In the genomic region with DNA sequence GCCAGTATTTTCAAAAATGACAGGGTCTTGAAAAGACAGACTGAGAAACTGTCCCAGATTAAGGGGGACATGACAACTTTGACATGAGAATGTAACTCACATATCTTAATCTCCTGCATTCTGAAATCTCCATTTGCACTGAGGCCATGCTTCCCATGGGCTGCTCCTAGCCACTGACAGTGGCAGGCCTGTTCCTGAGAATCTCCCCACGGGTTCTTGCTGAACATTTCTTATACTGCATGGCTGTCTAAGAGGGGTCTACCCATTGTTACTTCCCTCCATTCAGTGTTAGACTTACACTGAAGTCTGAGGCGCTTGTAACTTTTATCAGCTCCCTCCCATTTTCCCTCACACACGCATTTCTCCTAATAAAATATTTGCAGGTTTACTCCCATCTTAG, we compare ENCODE assay signal across 14 cellular contexts. TPM values are rescaled to one million over a fixed set of nuclear protein-coding genes. Genes with fewer than 3 reads are reported as not detected.
DNase-seq lines count a peak whose midpoint lies in the region; ATAC-seq, FAIRE-seq and TF ChIP-seq lines count a peak whose summit lies in the region.
"Had no signal": no experiment of that assay in that cellular context is flagged by ENCODE, and none has a peak within 500 bp of the region (broad histone marks: within the 10 kb centered on the region; RNA-seq: fewer than 3 reads in every experiment).

No MANE protein-coding gene starts in this region.

- H3K9me3 ChIP-seq in MG63 (no peaks in the 10 kb centered on the region), GM12878 (replicated peaks; ENCODE audit: control insufficient read depth, insufficient read depth, low read length) (no peaks in the 10 kb centered on the region), osteoblast (ENCODE audit: low read depth, low read length) (no peaks in the 10 kb centered on the region), ovary (no peaks in the 10 kb centered on the region)
- H3K9me3 ChIP-seq: esophagus squamous epithelium, tibial nerve had no signal

- TF ChIP-seq POLR2A in GM12878 (IDR thresholded peaks at IDR 0.05; ENCODE audit: low read depth, low read length) (no peak), GM12891 (IDR thresholded peaks at IDR 0.05; ENCODE audit: low read depth, low read length) (no peak), ovary (IDR thresholded peaks at IDR 0.05) (no peak)

- no peak for DNase-seq in activated CD8-positive, alpha-beta memory T cell treated with anti-CD3 and anti-CD28 coated beads, Interleukin-2, amount 10 ng/mL, durations not matched to agents 7 days and 5 days
- no peak for DNase-seq in activated CD8-positive, alpha-beta memory T cell treated with anti-CD3 and anti-CD28 coated beads for 24 hours
- DNase-seq in MG63 (no peak), GM12878 (ENCODE audit: low read depth, low spot score) (no peak), osteoblast (ENCODE audit: insufficient read length, low spot score, missing footprints) (no peak), GM12891 (ENCODE audit: insufficient read length, low spot score) (no peak), ovary (no peak)
- DNase-seq: activated CD4-positive, alpha-beta T cell treated with anti-CD3 and anti-CD28 coated beads, Interleukin-2, amount 50 U/mL, for 4 hours; esophagus squamous epithelium; SHP77 had no signal

- POLR2A ChIA-PET in GM12878 (lab: Charles Lee): no interaction called here

- peak overlapping the region; percentile 94 for H3K9ac ChIP-seq in GM12878 (ENCODE audit: control insufficient read depth, insufficient read depth, low read length)
- H3K9ac ChIP-seq: parathyroid adenoma had no signal

- H3K79me2 ChIP-seq in GM12878 (ENCODE audit: control insufficient read depth, insufficient read depth, low read length) (peaks cover 51% of the 10 kb centered on the region), osteoblast (ENCODE audit: insufficient read depth, low read length) (peaks cover 53% of the 10 kb centered on the region)
- H3K79me2 ChIP-seq: parathyroid adenoma had no signal

- peaks cover 57% of the 10 kb centered on the region for H3K4me1 Mint-ChIP-seq in activated CD8-positive, alpha-beta memory T cell treated with anti-CD3 and anti-CD28 coated beads, Interleukin-2, amount 10 ng/mL, durations not matched to agents 7 days and 5 days

- no peaks in the 10 kb centered on the region for H3K9me3 Mint-ChIP-seq in activated CD8-positive, alpha-beta memory T cell treated with anti-CD3 and anti-CD28 coated beads, Interleukin-2, amount 10 ng/mL, durations not matched to agents 7 days and 5 days (ENCODE audit: low read depth)

- TF ChIP-seq CTCF in GM12878 (IDR thresholded peaks at IDR 0.05 in 2 of 3, conservative IDR thresholded peaks at IDR 0.05 in 1 of 3; ENCODE audit: control insufficient read depth in 2 of 3, extremely low read depth in 1 of 3, insufficient read depth in 1 of 3, low read depth in 3 of 3, low read length in 3 of 3): no peak
- TF ChIP-seq CTCF in osteoblast (IDR thresholded peaks at IDR 0.05; ENCODE audit: extremely low read depth, low read depth, low read length): no peak
- no peak for TF ChIP-seq CTCF in ovary (IDR thresholded peaks at IDR 0.05)

- no TSS peak for BruUV-seq in GM12878 (replicated peaks; lab: Mats Ljungman, UMichigan)

- SMC1A ChIA-PET in GM12878 (lab: Charles Lee; ENCODE audit: uncharacterized antibody, unreplicated experiment): interaction anchor here (1.9 kb wide), 1 partner anchor 77 kb away, joined by 6 read pairs; no protein-coding TSS in a partner anchor

- peaks cover 37% of the 10 kb centered on the region for H3K36me3 Mint-ChIP-seq in activated CD8-positive, alpha-beta memory T cell treated with anti-CD3 and anti-CD28 coated beads, Interleukin-2, amount 10 ng/mL, durations not matched to agents 7 days and 5 days

- TF ChIP-seq EP300 in GM12878 (IDR thresholded peaks at IDR 0.05; ENCODE audit: borderline replicate concordance in 1 of 2, control insufficient read depth in 1 of 2, low read depth in 2 of 2, low read length in 2 of 2): no peak
- TF ChIP-seq EP300 in ovary (IDR thresholded peaks at IDR 0.05): no peak

- in situ Hi-C loops in GM12878 (cut with MboI): no loop called here

- H3K4me3 ChIP-seq in MG63 (peak overlapping the region; percentile 86; the same call in 1 of the 2 replicates), GM12878 (peak overlapping the region; percentile 57), osteoblast (ENCODE audit: insufficient read depth, low read length) (peak overlapping the region; percentile 92), ovary (no peak overlapping the region)

- H3K27ac ChIP-seq in GM12878 (ENCODE audit: control insufficient read depth, insufficient read depth) (no peak overlapping the region), osteoblast (ENCODE audit: low read depth, low read length) (peak overlapping the region; percentile 32), ovary (no peak overlapping the region)
- H3K27ac ChIP-seq: parathyroid adenoma had no signal

- TF ChIP-seq RAD21 in GM12878 (IDR thresholded peaks at IDR 0.05; ENCODE audit: insufficient read depth, low read depth, low read length): no peak

- peak overlapping the region; percentile 96 for H3K4me3 Mint-ChIP-seq in activated CD8-positive, alpha-beta memory T cell treated with anti-CD3 and anti-CD28 coated beads, Interleukin-2, amount 10 ng/mL, durations not matched to agents 7 days and 5 days

- peak overlapping the region; percentile 82 for H3K4me2 ChIP-seq in GM12878 (ENCODE audit: control insufficient read depth, insufficient read depth)
- H3K4me2 ChIP-seq in osteoblast (ENCODE audit: insufficient read depth, low read length): peak overlapping the region; percentile 94

- H2AFZ ChIP-seq in GM12878 (ENCODE audit: control insufficient read depth, low read depth, low read length) (no peak overlapping the region), osteoblast (ENCODE audit: low read length) (peak overlapping the region; percentile 24)
- H2AFZ ChIP-seq: parathyroid adenoma had no signal

- peaks cover 4% of the 10 kb centered on the region; the same call in 1 of the 2 replicates for H3K4me1 ChIP-seq in GM12878 (ENCODE audit: control insufficient read depth, insufficient read depth, low read length)
- peaks cover 15% of the 10 kb centered on the region for H3K4me1 ChIP-seq in osteoblast (ENCODE audit: insufficient read depth, low read length)
- H3K4me1 ChIP-seq in ovary (ENCODE audit: insufficient read depth): no peaks in the 10 kb centered on the region
- H3K4me1 ChIP-seq: parathyroid adenoma had no signal

- CTCF ChIA-PET in activated CD8-positive, alpha-beta memory T cell treated with anti-CD3 and anti-CD28 coated beads, Interleukin-2, amount 10 ng/mL, durations not matched to agents 7 days and 5 days (lab: Charles Lee): interaction anchor here (1.4 kb wide), 1 partner anchor 16 kb away, joined by 3 read pairs; no protein-coding TSS in a partner anchor
- CTCF ChIA-PET in GM12878 (lab: Yijun Ruan, JAX): interaction anchor here (1.3 to 2.4 kb wide), 2 partner anchors 10 to 54 kb away, joined by 3 to 7 read pairs; no protein-coding TSS in a partner anchor

- H3K27ac Mint-ChIP-seq in activated CD8-positive, alpha-beta memory T cell treated with anti-CD3 and anti-CD28 coated beads, Interleukin-2, amount 10 ng/mL, durations not matched to agents 7 days and 5 days: peak overlapping the region; percentile 44

- no peak for ATAC-seq in activated CD8-positive, alpha-beta memory T cell treated with anti-CD3 and anti-CD28 coated beads, Interleukin-2, amount 10 ng/mL, durations not matched to agents 7 days and 5 days
- ATAC-seq in GM12878: no peak
- no peak for ATAC-seq in GM18502 (IDR thresholded peaks at IDR 0.05; ENCODE audit: poor library complexity, unreplicated experiment)

- 54% methylated on average over 3 of the region's 3 CpGs for WGBS in GM12878 (ENCODE audit: insufficient coverage, insufficient replicate concordance, low lambda C conversion rate, missing lambda C conversion rate)
- WGBS in ovary, 3 donors: 54 to 64% (median 58%) methylated on average over 3 of the region's 3 CpGs

- RAD21 ChIA-PET in GM12878 (lab: Charles Lee; ENCODE audit: unreplicated experiment): no interaction called here

- H3K27me3 Mint-ChIP-seq in activated CD8-positive, alpha-beta memory T cell treated with anti-CD3 and anti-CD28 coated beads, Interleukin-2, amount 10 ng/mL, durations not matched to agents 7 days and 5 days: no peaks in the 10 kb centered on the region

- H4K20me1 ChIP-seq in GM12878 (ENCODE audit: control insufficient read depth, insufficient read depth) (no peaks in the 10 kb centered on the region), osteoblast (ENCODE audit: insufficient read depth, low read length) (no peaks in the 10 kb centered on the region)

- intact Hi-C loops in GM12878 (cut with micrococcal nuclease; ENCODE audit: unreplicated experiment): loop anchor here (2.0 kb wide), 1 partner anchor 122 kb away; a partner anchor contains a TSS
- intact Hi-C loops in ovary (cut with DNase I): no loop called here

- no peaks in the 10 kb centered on the region for H3K27me3 ChIP-seq in MG63
- H3K27me3 ChIP-seq in GM12878 (replicated peaks in 1 of 2; ENCODE audit: control insufficient read depth in 2 of 2, insufficient read depth in 2 of 2, low read length in 1 of 2): no peaks in the 10 kb centered on the region
- no peaks in the 10 kb centered on the region for H3K27me3 ChIP-seq in osteoblast (ENCODE audit: insufficient read depth, low read length)
- no peaks in the 10 kb centered on the region for H3K27me3 ChIP-seq in ovary
- H3K27me3 ChIP-seq: esophagus squamous epithelium, tibial nerve had no signal

- peaks cover 22% of the 10 kb centered on the region for H3K36me3 ChIP-seq in MG63
- H3K36me3 ChIP-seq in GM12878 (ENCODE audit: control insufficient read depth in 2 of 2, insufficient read depth in 2 of 2, low read length in 1 of 2): peaks cover 0 to 5% of the 10 kb centered on the region in 2 experiments; a peak in 1 of 4 replicates
- H3K36me3 ChIP-seq in osteoblast (ENCODE audit: insufficient read depth, low read length): peaks cover 11% of the 10 kb centered on the region
- no peaks in the 10 kb centered on the region for H3K36me3 ChIP-seq in ovary

- FAIRE-seq in GM12878 (lab: Jason Lieb, UNC) (no peak), GM12891 (lab: Jason Lieb, UNC) (no peak)
- FAIRE-seq: bronchial epithelial cell had no signal

RNA-seq across cellular contexts. Expression of a gene that starts 1.5 kb away (rescaled TPM):
- total RNA-seq in activated CD8-positive, alpha-beta memory T cell treated with anti-CD3 and anti-CD28 coated beads, Interleukin-2, amount 10 ng/mL, durations not matched to agents 7 days and 5 days: 10 to 100 TPM; 29.5 to 34.2 TPM
- 4.4 and 5.1 TPM in 2 replicates for total RNA-seq in MG63 (2014; rRNA removed; shearing (Covaris generic); ENCODE audit: low replicate concordance)
- 125 and 128 TPM in 2 replicates for total RNA-seq in GM12878 (2013; cell fraction: nucleolus; rRNA removed)
- 33.4 and 41.1 TPM in 2 replicates for total RNA-seq in GM12878 (2014; rRNA removed)
- 41.4 and 42.9 TPM in 2 replicates for total RNA-seq in GM12878 (2014; rRNA removed; fragmentation: Illumina TruSeq; extraction: Trizol)
- 20.8 and 21.3 TPM in 2 replicates for total RNA-seq in GM12878 (2021)
- 5.5 TPM for polyA plus RNA-seq in GM12878 (2011; ENCODE audit: low read depth)
- polyA plus RNA-seq in GM12878 (2011; rRNA removed): 23.2 and 36.2 TPM in 2 replicates
- polyA plus RNA-seq in GM12878 (2011; cell fraction: cytosol; rRNA removed): 8.0 and 8.6 TPM in 2 replicates
- polyA plus RNA-seq in GM12878 (2011; cell fraction: nucleus; rRNA removed): 30.4 and 32.9 TPM in 2 replicates
- polyA plus RNA-seq in GM12878 (2012): 6.9 and 10.2 TPM in 2 replicates
- polyA plus RNA-seq in GM12878 (2014; fragmentation: Illumina TruSeq; extraction: Trizol): 24.7 and 31.3 TPM in 2 replicates
- 1 to 10 TPM; 5.6 to 6.0 TPM for polyA plus RNA-seq in GM12878 (2014; fragmentation: Nextera tagmentation; extraction: Ambion mirVana)
- polyA plus RNA-seq in GM12878 (2014; rRNA removed): 14.5 and 15.2 TPM in 2 replicates
- 1 to 10 TPM; 7.4 to 7.8 TPM for polyA plus RNA-seq in GM12878 (2016; fragmentation: Nextera tagmentation; extraction: Ambion mirVana)
- 36.9 and 49.2 TPM in 2 replicates for polyA minus RNA-seq in GM12878 (2011; rRNA and poly(A)+ RNA removed)
- 17.4 and 24.0 TPM in 2 replicates for polyA minus RNA-seq in GM12878 (2011; cell fraction: cytosol; rRNA and poly(A)+ RNA removed)
- polyA minus RNA-seq in GM12878 (2011; cell fraction: nucleus; rRNA and poly(A)+ RNA removed): 57.8 and 80.4 TPM in 2 replicates
- total RNA-seq in osteoblast: 19.9 and 21.8 TPM in 2 replicates
- 7.2 TPM for polyA plus RNA-seq in GM12891 (2012; ENCODE audit: low read depth, missing spikeins)
- 10 to 100 TPM in 3 of 7 donors, 1 to 10 TPM in 4; 6.7 to 12.0 (median 8.4) TPM for total RNA-seq in ovary
- polyA plus RNA-seq in ovary: 1 to 10 TPM; 7.1 to 8.4 TPM
